In genomic region chr2:23592061-23592685, GRCh38 we compare ENCODE assay signal across 18 cellular contexts.
"Had no signal": no experiment of that assay in that cellular context is flagged by ENCODE, and none has a peak within 500 bp of the region (broad histone marks: within the 10 kb centered on the region; RNA-seq: fewer than 3 reads in every experiment).

No MANE protein-coding gene starts in this region.

- ATAC-seq: activated CD4-positive, alpha-beta T cell treated with anti-CD3 and anti-CD28 coated beads for 36 hours; activated CD8-positive, alpha-beta memory T cell treated with anti-CD3 and anti-CD28 coated beads, Interleukin-2, amount 10 ng/mL, durations not matched to agents 7 days and 5 days; effector memory CD8-positive, alpha-beta T cell; SK-N-SH treated with all-trans-retinoic acid at 6 μM for 48 hours; stimulated activated effector memory CD8-positive, alpha-beta T cell treated with anti-CD3 and anti-CD28 coated beads, Interleukin-12 subunit alpha, Interleukin-12 subunit beta, amount 100 ng/mL, for 72 hours; T-cell; WTC11 had no signal

- H3K27me3 ChIP-seq: cardiac muscle cell, heart left ventricle had no signal

- H3K27ac ChIP-seq: cardiac muscle cell, thoracic aorta had no signal

- H3K36me3 ChIP-seq: cardiac muscle cell, heart left ventricle, thoracic aorta had no signal

- H3K27ac Mint-ChIP-seq: activated CD4-positive, alpha-beta memory T cell treated with anti-CD3 and anti-CD28 coated beads for 36 hours; activated CD4-positive, alpha-beta T cell treated with anti-CD3 and anti-CD28 coated beads for 36 hours; activated CD8-positive, alpha-beta memory T cell treated with anti-CD3 and anti-CD28 coated beads, Interleukin-2, amount 10 ng/mL, durations not matched to agents 7 days and 5 days; activated naive CD8-positive, alpha-beta T cell treated with anti-CD3 and anti-CD28 coated beads for 36 hours; effector memory CD8-positive, alpha-beta T cell; stimulated activated effector memory CD8-positive, alpha-beta T cell treated with anti-CD3 and anti-CD28 coated beads, Interleukin-12 subunit alpha, Interleukin-12 subunit beta, amount 100 ng/mL, for 72 hours; T-cell; WTC11 had no signal

- H3K4me3 ChIP-seq: cardiac muscle cell, heart left ventricle, thoracic aorta had no signal

- H3K36me3 Mint-ChIP-seq: activated CD4-positive, alpha-beta memory T cell treated with anti-CD3 and anti-CD28 coated beads for 36 hours; activated CD8-positive, alpha-beta memory T cell treated with anti-CD3 and anti-CD28 coated beads, Interleukin-2, amount 10 ng/mL, durations not matched to agents 7 days and 5 days; activated naive CD8-positive, alpha-beta T cell treated with anti-CD3 and anti-CD28 coated beads for 36 hours; T-cell; WTC11 had no signal

- DNase-seq: activated CD4-positive, alpha-beta memory T cell treated with anti-CD3 and anti-CD28 coated beads for 36 hours; activated CD4-positive, alpha-beta T cell treated with anti-CD3 and anti-CD28 coated beads for 36 hours; activated CD8-positive, alpha-beta memory T cell treated with anti-CD3 and anti-CD28 coated beads, Interleukin-2, amount 10 ng/mL, durations not matched to agents 7 days and 5 days; activated naive CD8-positive, alpha-beta T cell treated with anti-CD3 and anti-CD28 coated beads for 36 hours; amniotic stem cell; effector memory CD8-positive, alpha-beta T cell; foreskin melanocyte; kidney glomerular epithelial cell; nephron progenitor cell; occipital lobe; stimulated activated CD4-positive, alpha-beta T cell treated with anti-CD3 and anti-CD28 coated beads, Interleukin-4, amount 100 ng/mL, for 1 hour; T-cell had no signal

- H3K4me1 Mint-ChIP-seq: activated CD4-positive, alpha-beta T cell treated with anti-CD3 and anti-CD28 coated beads for 36 hours; activated CD8-positive, alpha-beta memory T cell treated with anti-CD3 and anti-CD28 coated beads, Interleukin-2, amount 10 ng/mL, durations not matched to agents 7 days and 5 days; activated naive CD8-positive, alpha-beta T cell treated with anti-CD3 and anti-CD28 coated beads for 36 hours; stimulated activated effector memory CD8-positive, alpha-beta T cell treated with anti-CD3 and anti-CD28 coated beads, Interleukin-12 subunit alpha, Interleukin-12 subunit beta, amount 100 ng/mL, for 72 hours; T-cell had no signal

- H3K9me3 ChIP-seq: heart left ventricle, thoracic aorta had no signal

- H3K4me3 Mint-ChIP-seq: activated CD4-positive, alpha-beta memory T cell treated with anti-CD3 and anti-CD28 coated beads for 36 hours; activated CD4-positive, alpha-beta T cell treated with anti-CD3 and anti-CD28 coated beads for 36 hours; activated CD8-positive, alpha-beta memory T cell treated with anti-CD3 and anti-CD28 coated beads, Interleukin-2, amount 10 ng/mL, durations not matched to agents 7 days and 5 days; activated naive CD8-positive, alpha-beta T cell treated with anti-CD3 and anti-CD28 coated beads for 36 hours; effector memory CD8-positive, alpha-beta T cell; stimulated activated effector memory CD8-positive, alpha-beta T cell treated with anti-CD3 and anti-CD28 coated beads, Interleukin-12 subunit alpha, Interleukin-12 subunit beta, amount 100 ng/mL, for 72 hours; T-cell; WTC11 had no signal

- H3K9me3 Mint-ChIP-seq: activated CD4-positive, alpha-beta memory T cell treated with anti-CD3 and anti-CD28 coated beads for 36 hours; activated naive CD8-positive, alpha-beta T cell treated with anti-CD3 and anti-CD28 coated beads for 36 hours; effector memory CD8-positive, alpha-beta T cell; nephron progenitor cell; stimulated activated effector memory CD8-positive, alpha-beta T cell treated with anti-CD3 and anti-CD28 coated beads, Interleukin-12 subunit alpha, Interleukin-12 subunit beta, amount 100 ng/mL, for 72 hours; T-cell; WTC11 had no signal

- H3K27me3 Mint-ChIP-seq: activated CD4-positive, alpha-beta memory T cell treated with anti-CD3 and anti-CD28 coated beads for 36 hours; activated CD4-positive, alpha-beta T cell treated with anti-CD3 and anti-CD28 coated beads for 36 hours; activated naive CD8-positive, alpha-beta T cell treated with anti-CD3 and anti-CD28 coated beads for 36 hours; T-cell had no signal
